8 cellular contexts compared by ENCODE assay signal in the genomic region with DNA sequence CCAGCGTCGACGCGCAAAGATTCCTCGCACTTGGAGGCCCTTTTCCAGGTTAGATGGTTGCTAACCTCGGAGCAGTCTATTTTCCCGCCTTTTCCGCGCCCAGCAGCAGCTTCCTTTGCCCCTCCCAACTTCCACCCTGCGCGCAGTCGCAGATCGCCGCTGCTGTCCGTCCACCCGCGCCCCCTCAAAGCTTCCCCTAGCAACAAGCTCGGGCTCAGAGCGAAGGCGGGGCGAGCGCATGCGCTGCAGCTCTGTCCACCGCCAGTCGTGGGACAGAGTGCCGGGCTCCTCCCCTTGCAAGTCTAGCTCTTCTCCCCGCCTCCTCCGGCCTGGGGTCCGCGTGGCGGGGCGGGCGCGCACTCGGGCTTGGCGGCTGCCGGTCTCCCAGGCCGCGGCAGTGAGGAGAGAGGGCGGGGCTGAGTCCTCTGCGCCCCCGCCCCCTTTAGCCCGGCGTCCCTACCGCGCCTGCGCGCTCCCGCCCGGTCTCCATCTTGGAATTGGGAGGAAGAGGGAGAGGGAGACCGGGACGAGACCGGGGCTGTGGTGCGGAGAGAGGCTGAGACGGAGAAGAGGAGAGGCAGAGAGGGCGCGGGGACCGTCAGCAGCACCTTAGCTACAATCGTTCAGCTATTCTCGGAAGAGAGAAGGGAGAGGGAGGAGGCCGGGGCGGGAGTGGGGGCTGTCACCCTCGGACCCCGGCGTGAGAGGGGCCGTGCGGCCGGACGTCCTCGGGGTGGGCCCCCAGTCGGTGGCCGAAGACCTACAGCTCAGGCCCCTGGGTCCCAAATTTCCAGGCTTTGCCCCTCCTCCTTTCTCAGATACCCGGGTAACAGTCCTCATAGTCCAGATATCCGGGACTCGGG. TPM values are rescaled to one million over a fixed set of nuclear protein-coding genes. Genes with fewer than 3 reads are reported as not detected.
A peak's percentile ranks its signal among the peaks of the same experiment; 100 is the strongest.
DNase-seq lines count a peak whose midpoint lies in the region; ATAC-seq and TF ChIP-seq lines count a peak whose summit lies in the region.

A gene (plus strand): TSS at position 485 of the 863 bp plus-strand sequence. CDS start 3,905 bp downstream, outside the sequence.

- peak; percentile 82 for TF ChIP-seq POLR2A in GM10847 (IDR thresholded peaks at IDR 0.05; ENCODE audit: extremely low read depth, insufficient read length)

- peak within 1 kb of the TSS; percentile 93 to 95 for H3K27ac Mint-ChIP-seq in activated naive CD4-positive, alpha-beta T cell treated with anti-CD3 and anti-CD28 coated beads, Interleukin-2, amount 50 U/mL, for 72 hours

- H3K27ac ChIP-seq in temporal lobe (ENCODE audit: low read depth, low read length): peak within 1 kb of the TSS; percentile 83

- ATAC-seq in HG02642 (IDR thresholded peaks at IDR 0.05; ENCODE audit: poor library complexity, unreplicated experiment) (peak; percentile 94), omental fat pad (ENCODE audit: low FRiP score) (peak; percentile 99)
- ATAC-seq in activated naive CD4-positive, alpha-beta T cell treated with anti-CD3 and anti-CD28 coated beads, Interleukin-2, amount 50 U/mL, for 72 hours: peak; percentile 95 to 99

- DNase-seq in NCI-H1105 treated with DMSO at 0.1 percent for 48 hours (lab: John Stamatoyannopoulos, UW) (peak; percentile 96), SKM-1 treated with dmso at 0.1 percent for 144 hours (lab: John Stamatoyannopoulos, UW; ENCODE audit: unreplicated experiment) (peak; percentile 98), glomerular endothelial cell (ENCODE audit: extremely low read depth, low read depth, low spot score) (peak; percentile 72), omental fat pad (ENCODE audit: low spot score) (peak; percentile 81)
- peak; percentile 98 for DNase-seq in activated naive CD4-positive, alpha-beta T cell treated with anti-CD3 and anti-CD28 coated beads, Interleukin-2, amount 50 U/mL, for 72 hours (ENCODE audit: low spot score in 2 of 2)

- peaks cover 26 to 32% of the 10 kb centered on the region in 2 donors for H3K36me3 Mint-ChIP-seq in activated naive CD4-positive, alpha-beta T cell treated with anti-CD3 and anti-CD28 coated beads, Interleukin-2, amount 50 U/mL, for 72 hours

- no peak for TF ChIP-seq CTCF in omental fat pad (IDR thresholded peaks at IDR 0.05)

- peaks cover 7 to 8% of the 10 kb centered on the region in 2 donors for H3K9me3 Mint-ChIP-seq in activated naive CD4-positive, alpha-beta T cell treated with anti-CD3 and anti-CD28 coated beads, Interleukin-2, amount 50 U/mL, for 72 hours

RNA-seq across cellular contexts. Expression of the gene that starts here (rescaled TPM):
- 10 to 100 TPM; 29.6 to 52.7 TPM for total RNA-seq in activated naive CD4-positive, alpha-beta T cell treated with anti-CD3 and anti-CD28 coated beads, Interleukin-2, amount 50 U/mL, for 72 hours
- total RNA-seq in glomerular endothelial cell (97.8 and 130 TPM in 2 replicates), omental fat pad (10 to 100 TPM; 25.1 to 90.0 (median 43.2) TPM), temporal lobe (42.0 TPM)

Comparison
In these comparisons a context has a peak if more than half of its experiments do, and no peak if none do; other contexts are left out.
1. Peak in every context shown above with its lines: DNase-seq, ATAC-seq and H3K27ac ChIP-seq.